24 cellular contexts compared by ENCODE assay signal in genomic region chr17:51815097-51815496, GRCh38.
"Had no signal": no experiment of that assay in that cellular context is flagged by ENCODE, and none has a peak within 500 bp of the region (broad histone marks: within the 10 kb centered on the region; RNA-seq: fewer than 3 reads in every experiment).

No MANE protein-coding gene starts in this region.

- H3K36me3 ChIP-seq: esophagus squamous epithelium, neutrophil, pancreas, stomach, tibial artery, upper lobe of right lung, uterus had no signal

- H3K4me3 Mint-ChIP-seq: effector memory CD8-positive, alpha-beta T cell; immature natural killer cell; memory B cell; natural killer cell; neural crest cell had no signal

- H3K27me3 Mint-ChIP-seq: memory B cell had no signal

- H3K9me3 ChIP-seq: esophagus squamous epithelium, neutrophil, pancreas, stomach, tibial artery, upper lobe of right lung, uterus had no signal

- H3K36me3 Mint-ChIP-seq: immature natural killer cell, memory B cell, natural killer cell had no signal

- H3K4me1 ChIP-seq: esophagus squamous epithelium, stomach, tibial artery, upper lobe of right lung, uterus had no signal

- DNase-seq: cortex of kidney; effector memory CD8-positive, alpha-beta T cell; erythroblast; esophagus squamous epithelium; hypothalamus; immature natural killer cell; natural killer cell; retina; stimulated activated CD4-positive, alpha-beta T cell treated with anti-CD3 and anti-CD28 coated beads, Interleukin-12 subunit alpha, Interleukin-12 subunit beta, amount 100 ng/mL, for 4 hours; stimulated activated CD4-positive, alpha-beta T cell treated with anti-CD3 and anti-CD28 coated beads, Interleukin-1b, Interleukin-23, amount 100 ng/mL, for 48 hours; stimulated activated CD4-positive, alpha-beta T cell treated with anti-CD3 and anti-CD28 coated beads, Interleukin-4, amount 100 ng/mL, for 1 hour; stimulated activated CD8-positive, alpha-beta memory T cell treated with anti-CD3 and anti-CD28 coated beads, Interleukin-4, amount 100 ng/mL, for 48 hours; stimulated activated naive CD4-positive, alpha-beta T cell; stomach; tibial artery; upper lobe of right lung; uterus had no signal

- H3K27ac ChIP-seq: esophagus squamous epithelium, neutrophil, stomach, tibial artery, upper lobe of right lung, uterus had no signal

- ATAC-seq: effector memory CD8-positive, alpha-beta T cell; natural killer cell; sciatic nerve; upper lobe of right lung had no signal

- H3K4me3 ChIP-seq: esophagus squamous epithelium, lung, pancreas, smooth muscle cell, stomach, tibial artery, upper lobe of right lung, uterus had no signal

- H3K4me1 Mint-ChIP-seq: immature natural killer cell, memory B cell, natural killer cell had no signal

- H3K27ac Mint-ChIP-seq: effector memory CD8-positive, alpha-beta T cell; immature natural killer cell; memory B cell; natural killer cell had no signal

- H3K4me2 ChIP-seq: smooth muscle cell had no signal

- H3K9me3 Mint-ChIP-seq: effector memory CD8-positive, alpha-beta T cell; immature natural killer cell; memory B cell had no signal

- H3K27me3 ChIP-seq: esophagus squamous epithelium, neutrophil, pancreas, stomach, tibial artery, upper lobe of right lung, uterus had no signal
